ENCODE assay signal across 8 cellular contexts in the genomic region with DNA sequence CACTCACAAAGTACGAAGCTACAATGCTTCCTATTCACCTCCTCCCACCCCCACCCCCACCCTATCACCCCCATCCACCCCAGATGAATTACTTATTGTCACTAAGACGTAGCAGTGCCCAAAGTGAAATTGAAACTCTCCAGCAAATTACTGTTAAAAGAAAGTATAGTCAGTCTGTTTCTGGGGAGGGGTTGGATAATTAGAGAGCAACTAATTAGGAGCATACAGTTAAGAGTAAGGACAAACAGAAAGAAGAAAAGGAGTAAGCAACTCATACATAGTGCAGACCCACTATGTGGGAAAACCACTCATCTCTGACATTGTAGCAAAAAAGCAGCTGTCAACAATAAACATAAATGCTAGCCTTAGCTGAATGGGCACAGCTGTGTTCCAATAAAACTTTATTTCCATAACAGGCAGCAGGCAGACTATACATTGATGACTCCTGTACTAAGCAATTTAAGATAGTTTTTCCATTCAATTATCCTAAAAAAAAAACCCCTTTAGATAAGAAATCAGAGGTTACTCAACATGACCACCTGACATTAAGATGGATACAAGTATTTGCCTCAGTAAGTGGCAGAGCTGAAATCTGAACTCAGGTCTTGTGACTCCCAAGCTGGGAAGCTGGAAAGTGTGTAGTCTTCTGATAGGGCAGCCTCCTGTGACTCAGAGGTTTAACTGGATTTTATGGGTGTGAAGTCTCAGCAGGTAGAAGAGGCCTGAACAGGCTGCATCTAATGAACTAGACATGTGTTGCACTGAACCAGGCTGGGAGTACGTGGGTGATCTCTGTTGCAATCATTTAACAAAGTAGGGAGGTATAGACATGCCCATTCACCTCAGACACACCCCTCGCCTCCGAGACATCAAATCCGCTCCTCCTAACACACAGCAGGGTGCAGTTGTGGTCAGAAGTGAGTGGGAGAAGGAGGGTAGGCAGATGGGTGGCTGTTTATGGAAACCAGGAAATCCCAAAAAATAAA.
DNase-seq lines count a peak whose midpoint lies in the region; ATAC-seq and TF ChIP-seq lines count a peak whose summit lies in the region.

No MANE protein-coding gene starts in this region.

- peaks cover 0 to 46% (median 20%) of the 10 kb centered on the region in 6 donors for H3K4me1 ChIP-seq in spleen

- TF ChIP-seq CTCF in spleen (IDR thresholded peaks at IDR 0.05 in 8 of 11, conservative IDR thresholded peaks at IDR 0.05 in 3 of 11), result no peak

- peak overlapping the region in 17 of 21 experiments; percentile 9 to 89 (median 53) for H3K27ac ChIP-seq in skin epidermis
- peak overlapping the region in 4 of 8 donors; percentile 20 to 50 (median 28) for H3K27ac ChIP-seq in spleen

- 72 to 80% (median 77%) methylated on average over 6 of the region's 6 CpGs for WGBS in spleen, 5 donors

- no peaks in the 10 kb centered on the region for H3K9me3 ChIP-seq in spleen

- peak; percentile 45 for ATAC-seq in HG03432 (IDR thresholded peaks at IDR 0.05; ENCODE audit: unreplicated experiment)

- no peaks in the 10 kb centered on the region for H3K27me3 ChIP-seq in spleen (replicated peaks in 1 of 7)

- TF ChIP-seq POLR2A in spleen (IDR thresholded peaks at IDR 0.05), result no peak

- intact Hi-C loops in spleen (cut with DNase I; ENCODE audit: low total_unique reads), result no loop called here

- no peaks in the 10 kb centered on the region for H3K36me3 ChIP-seq in spleen

- H3K4me3 ChIP-seq in skin epidermis, result no peak overlapping the region
- peak overlapping the region in 1 of 8 donors; percentile 45 for H3K4me3 ChIP-seq in spleen

- DNase-seq in stimulated activated CD4-positive, alpha-beta T cell treated with anti-CD3 and anti-CD28 coated beads, Interleukin-12 subunit alpha, Interleukin-12 subunit beta, amount 100 ng/mL, for 48 hours (ENCODE audit: low read depth in 2 of 3, low spot score in 1 of 3), result peak in 2 of 3 donors; percentile 17 to 18
- no peak for DNase-seq in stimulated activated CD4-positive, alpha-beta T cell treated with anti-CD3 and anti-CD28 coated beads, Interleukin-2, amount 100 ng/mL, for 48 hours
- DNase-seq in amniotic epithelial cell (ENCODE audit: low read depth) (peak; percentile 82), NCI-H2029 (lab: John Stamatoyannopoulos, UW) (no peak), spleen (no peak), AG20443 (ENCODE audit: low spot score) (no peak)

Comparison
In these comparisons a context has a peak if more than half of its experiments do, and no peak if none do; other contexts are left out.
1. DNase-seq: peak in stimulated activated CD4-positive, alpha-beta T cell treated with anti-CD3 and anti-CD28 coated beads, Interleukin-12 subunit alpha, Interleukin-12 subunit beta, amount 100 ng/mL, for 48 hours (2 of 3) and amniotic epithelial cell (single experiment); none in stimulated activated CD4-positive, alpha-beta T cell treated with anti-CD3 and anti-CD28 coated beads, Interleukin-2, amount 100 ng/mL, for 48 hours (0 of 2), NCI-H2029 (single experiment), spleen (single experiment) and AG20443 (single experiment).